9 cellular contexts compared by ENCODE assay signal in genomic region chr1:19483691-19484090, GRCh38. TPM values are rescaled to one million over a fixed set of nuclear protein-coding genes. Genes with fewer than 3 reads are reported as not detected.
DNase-seq lines count a peak whose midpoint lies in the region; ATAC-seq, FAIRE-seq and TF ChIP-seq lines count a peak whose summit lies in the region.
"Had no signal": no experiment of that assay in that cellular context is flagged by ENCODE, and none has a peak within 500 bp of the region (broad histone marks: within the 10 kb centered on the region; RNA-seq: fewer than 3 reads in every experiment).

No MANE protein-coding gene starts in this region.

- no peak for ATAC-seq in activated CD4-positive, alpha-beta T cell treated with anti-CD3 and anti-CD28 coated beads for 36 hours
- no peak for ATAC-seq in activated naive CD8-positive, alpha-beta T cell treated with anti-CD3 and anti-CD28 coated beads, Interleukin-2, amount 50 U/mL, for 24 hours
- ATAC-seq in HepG2 (no peak), HG02763 (IDR thresholded peaks at IDR 0.05; ENCODE audit: unreplicated experiment) (no peak), omental fat pad (ENCODE audit: low FRiP score) (no peak)

- no peaks in the 10 kb centered on the region for H3K9me3 ChIP-seq in HepG2 (ENCODE audit: low read length)
- no peaks in the 10 kb centered on the region for H3K9me3 ChIP-seq in testis

- peak overlapping the region; percentile 98 for H3K9ac ChIP-seq in HepG2 (ENCODE audit: insufficient read depth, low read depth, low read length)

- CTCF ChIA-PET in activated CD4-positive, alpha-beta T cell treated with anti-CD3 and anti-CD28 coated beads for 36 hours (lab: Charles Lee): interaction anchor here (0.6 to 1.5 kb wide), 5 partner anchors 23 to 178 kb away, joined by 3 to 6 read pairs (median 5); no protein-coding TSS in a partner anchor
- CTCF ChIA-PET in HepG2 (lab: Yijun Ruan, JAX; ENCODE audit: low intra/inter-chr PET ratio, low total read pairs): no interaction called here

- BruUV-seq in HepG2 (replicated peaks; lab: Mats Ljungman, UMichigan): no TSS peak

- no peak for TF ChIP-seq RAD21 in HepG2 (CRISPR knock-in tag; IDR thresholded peaks at IDR 0.05)

- no peak overlapping the region for H2AFZ ChIP-seq in HepG2 (ENCODE audit: low read length)

- TF ChIP-seq POLR2A in HepG2 (IDR thresholded peaks at IDR 0.05; ENCODE audit: insufficient read depth in 1 of 2, low read depth in 2 of 2, low read length in 2 of 2): no peak
- TF ChIP-seq POLR2A in testis (IDR thresholded peaks at IDR 0.05): no peak

- H3K36me3 ChIP-seq in HepG2 (replicated peaks in 1 of 2; ENCODE audit: control insufficient read depth in 1 of 2, insufficient read depth in 2 of 2, low read length in 2 of 2) (peaks cover 4 to 21% of the 10 kb centered on the region in 2 experiments; a peak in 4 of 5 replicates), testis (ENCODE audit: low read depth, missing control alignments) (no peaks in the 10 kb centered on the region)

- H3K27me3 Mint-ChIP-seq in activated CD4-positive, alpha-beta T cell treated with anti-CD3 and anti-CD28 coated beads for 36 hours: no peaks in the 10 kb centered on the region
- no peaks in the 10 kb centered on the region for H3K27me3 Mint-ChIP-seq in activated naive CD8-positive, alpha-beta T cell treated with anti-CD3 and anti-CD28 coated beads, Interleukin-2, amount 50 U/mL, for 24 hours

- peaks cover 75% of the 10 kb centered on the region for H3K4me1 Mint-ChIP-seq in activated CD4-positive, alpha-beta T cell treated with anti-CD3 and anti-CD28 coated beads for 36 hours
- H3K4me1 Mint-ChIP-seq in activated naive CD8-positive, alpha-beta T cell treated with anti-CD3 and anti-CD28 coated beads, Interleukin-2, amount 50 U/mL, for 24 hours: peaks cover 82% of the 10 kb centered on the region

- peak overlapping the region; percentile 84 to 100 (median 99) for H3K4me3 ChIP-seq in HepG2 (replicated peaks in 1 of 3; ENCODE audit: insufficient read depth in 1 of 3, low read depth in 2 of 3, low read length in 3 of 3)
- peak overlapping the region in 1 of 2 donors; percentile 100 for H3K4me3 ChIP-seq in testis

- H3K4me3 Mint-ChIP-seq in activated CD4-positive, alpha-beta T cell treated with anti-CD3 and anti-CD28 coated beads for 36 hours: peak overlapping the region; percentile 96
- H3K4me3 Mint-ChIP-seq in activated naive CD8-positive, alpha-beta T cell treated with anti-CD3 and anti-CD28 coated beads, Interleukin-2, amount 50 U/mL, for 24 hours: peak overlapping the region; percentile 93

- TF ChIP-seq EP300 in HepG2 (IDR thresholded peaks at IDR 0.05; ENCODE audit: low read depth in 2 of 2, low read length in 2 of 2) (no peak), HepG2 (CRISPR knock-in tag; IDR thresholded peaks at IDR 0.05; ENCODE audit: borderline replicate concordance) (no peak)

- WGBS in HepG2 (ENCODE audit: low lambda C conversion rate): 39% methylated on average over 3 of the region's 3 CpGs
- WGBS in testis, 2 donors: 32 to 43% methylated on average over 3 of the region's 3 CpGs

- peak overlapping the region; percentile 91 for H3K27ac Mint-ChIP-seq in activated CD4-positive, alpha-beta T cell treated with anti-CD3 and anti-CD28 coated beads for 36 hours
- H3K27ac Mint-ChIP-seq in activated naive CD8-positive, alpha-beta T cell treated with anti-CD3 and anti-CD28 coated beads, Interleukin-2, amount 50 U/mL, for 24 hours: peak overlapping the region; percentile 85

- TF ChIP-seq CTCF in HepG2 (CRISPR knock-in tag; IDR thresholded peaks at IDR 0.05) (no peak), testis (IDR thresholded peaks at IDR 0.05) (no peak), omental fat pad (IDR thresholded peaks at IDR 0.05) (no peak)

- H3K27ac ChIP-seq in HepG2 (ENCODE audit: extremely low read length, insufficient read depth, low read length) (peak overlapping the region; percentile 93), testis (peak overlapping the region; percentile 99)

- H3K4me1 ChIP-seq in HepG2 (ENCODE audit: insufficient read depth, low read length) (peaks cover 65% of the 10 kb centered on the region), testis (peaks cover 47% of the 10 kb centered on the region)

- intact Hi-C loops in activated CD4-positive, alpha-beta T cell treated with anti-CD3 and anti-CD28 coated beads for 36 hours (cut with DNase I, micrococcal nuclease): loop anchor here (2.0 to 5.0 kb wide), 4 partner anchors 15 to 161 kb away; partner anchors contain the start of gene NBL1 (in 1 of the 2)
- intact Hi-C loops in HepG2 (cut with micrococcal nuclease; ENCODE audit: unreplicated experiment): loop anchor here (1.0 to 2.0 kb wide), 2 partner anchors 75 to 113 kb away; a partner anchor contains a TSS
- intact Hi-C loops in testis (cut with DNase I; ENCODE audit: low total_unique reads): loop anchor here (10.0 kb wide), 2 partner anchors 89 to 161 kb away; partner anchors contain the start of gene NBL1

- no peaks in the 10 kb centered on the region; a peak in 1 of 5 replicates for H3K27me3 ChIP-seq in HepG2 (ENCODE audit: control insufficient read depth in 1 of 2, insufficient read depth in 2 of 2, low read length in 2 of 2)
- no peaks in the 10 kb centered on the region for H3K27me3 ChIP-seq in testis

- peaks cover 32% of the 10 kb centered on the region for H3K36me3 Mint-ChIP-seq in activated CD4-positive, alpha-beta T cell treated with anti-CD3 and anti-CD28 coated beads for 36 hours (ENCODE audit: low read depth)
- peaks cover 21% of the 10 kb centered on the region for H3K36me3 Mint-ChIP-seq in activated naive CD8-positive, alpha-beta T cell treated with anti-CD3 and anti-CD28 coated beads, Interleukin-2, amount 50 U/mL, for 24 hours (ENCODE audit: low read depth)

- peaks cover 64% of the 10 kb centered on the region for H3K79me2 ChIP-seq in HepG2 (ENCODE audit: insufficient read depth, low read length)

- FAIRE-seq in HepG2 (lab: Jason Lieb, UNC): peak; percentile 52

- in situ Hi-C loops in HepG2 (cut with HindIII; ENCODE audit: extremely low pct_ligation_motif_present, low pct_unique_long_range_greater_than_20kb): loop anchor here (5.0 kb wide), 1 partner anchor 164 kb away; no protein-coding TSS in a partner anchor

- H3K4me2 ChIP-seq in HepG2 (ENCODE audit: low read depth, low read length): peak overlapping the region; percentile 89

- no peaks in the 10 kb centered on the region for H3K9me3 Mint-ChIP-seq in activated CD4-positive, alpha-beta T cell treated with anti-CD3 and anti-CD28 coated beads for 36 hours (ENCODE audit: low read depth)
- H3K9me3 Mint-ChIP-seq in activated naive CD8-positive, alpha-beta T cell treated with anti-CD3 and anti-CD28 coated beads, Interleukin-2, amount 50 U/mL, for 24 hours: no peaks in the 10 kb centered on the region

- POLR2A ChIA-PET in activated CD4-positive, alpha-beta T cell treated with anti-CD3 and anti-CD28 coated beads for 36 hours (lab: Charles Lee): interaction anchor here (0.5 to 0.6 kb wide), 2 partner anchors 134 to 172 kb away, joined by 3 to 4 read pairs; no protein-coding TSS in a partner anchor
- POLR2A ChIA-PET in HepG2 (lab: Yijun Ruan, JAX): interaction anchor here (1.1 kb wide), 1 partner anchor 11 kb away, joined by 3 read pairs; no protein-coding TSS in a partner anchor

- DNase-seq in activated CD4-positive, alpha-beta T cell treated with anti-CD3 and anti-CD28 coated beads for 36 hours: no peak
- no peak for DNase-seq in activated CD4-positive, alpha-beta T cell treated with anti-CD3 and anti-CD28 coated beads for 4 hours
- no peak for DNase-seq in activated naive CD8-positive, alpha-beta T cell treated with anti-CD3 and anti-CD28 coated beads, Interleukin-2, amount 50 U/mL, for 24 hours
- no peak for DNase-seq in HepG2 (ENCODE audit: low spot score)
- DNase-seq in testis: no peak
- no peak for DNase-seq in effector CD8-positive, alpha-beta T cell (lab: John Stamatoyannopoulos, UW)
- no peak for DNase-seq in omental fat pad (ENCODE audit: low spot score)
- DNase-seq: ACHN had no signal

- peaks cover 45% of the 10 kb centered on the region for H4K20me1 ChIP-seq in HepG2 (ENCODE audit: insufficient read depth, low read length)

TF ChIP-seq in HepG2, 621 proteins besides CTCF, POLR2A, EP300 and RAD21 (continues in another document):
- TF ChIP-seq HNF4A (CRISPR knock-in tag; IDR thresholded peaks at IDR 0.05): peak; percentile 49

RNA-seq across cellular contexts. Expression of gene CAPZB, which starts 1.6 kb away (rescaled TPM):
- total RNA-seq in activated CD4-positive, alpha-beta T cell treated with anti-CD3 and anti-CD28 coated beads for 36 hours: 100 to 1,000 TPM; 320 to 346 TPM
- total RNA-seq in HepG2 (2016; rRNA removed; fragmentation: Illumina TruSeq; extraction: Trizol) (58.9 and 84.1 TPM in 2 replicates), testis (100 to 1,000 TPM; 147 to 207 TPM), omental fat pad (100 to 1,000 TPM in 3 of 4 donors, 10 to 100 TPM in 1; 98.0 to 130 (median 120) TPM)
- total RNA-seq in HepG2 (2016; cell fraction: cytosol; rRNA removed; fragmentation: Illumina TruSeq; extraction: Trizol; ENCODE audit: low read depth): 24.5 and 25.6 TPM in 2 replicates
- total RNA-seq in HepG2 (2016; cell fraction: insoluble cytoplasmic fraction; rRNA removed; fragmentation: Illumina TruSeq; extraction: Trizol): 61.9 and 68.4 TPM in 2 replicates
- 41.5 and 44.2 TPM in 2 replicates for total RNA-seq in HepG2 (2016; cell fraction: membrane; rRNA removed; fragmentation: Illumina TruSeq; extraction: Trizol)
- 33.6 and 37.1 TPM in 2 replicates for total RNA-seq in HepG2 (2016; cell fraction: nucleus; rRNA removed; fragmentation: Illumina TruSeq; extraction: Trizol)
- polyA plus RNA-seq in HepG2 (2011; rRNA removed) (68.8 and 76.9 TPM in 2 replicates), testis (ENCODE audit: insufficient read depth, low read depth, low replicate concordance) (502 TPM)
- polyA plus RNA-seq in HepG2 (2011; cell fraction: cytosol; rRNA removed): 107 and 113 TPM in 2 replicates
- polyA plus RNA-seq in HepG2 (2011; cell fraction: nucleus; rRNA removed): 34.6 and 35.9 TPM in 2 replicates
- 142 and 153 TPM in 2 replicates for polyA plus RNA-seq in HepG2 (2012)
- 87.3 and 97.7 TPM in 2 replicates for polyA plus RNA-seq in HepG2 (2016; cell fraction: cytosol; fragmentation: Illumina TruSeq; extraction: Trizol; ENCODE audit: low read depth)
- polyA plus RNA-seq in HepG2 (2016; cell fraction: insoluble cytoplasmic fraction; fragmentation: Illumina TruSeq; extraction: Trizol; ENCODE audit: low read depth): 211 and 248 TPM in 2 replicates
- polyA plus RNA-seq in HepG2 (2016; cell fraction: membrane; fragmentation: Illumina TruSeq; extraction: Trizol; ENCODE audit: low read depth): 103 and 116 TPM in 2 replicates
- 131 and 139 TPM in 2 replicates for polyA plus RNA-seq in HepG2 (2016; cell fraction: nucleus; fragmentation: Illumina TruSeq; extraction: Trizol; ENCODE audit: insufficient read depth, low read depth)
- polyA minus RNA-seq in HepG2 (2011; rRNA and poly(A)+ RNA removed; ENCODE audit: low replicate concordance): 37.1 and 54.9 TPM in 2 replicates
- 49.6 and 56.8 TPM in 2 replicates for polyA minus RNA-seq in HepG2 (2011; cell fraction: cytosol; rRNA and poly(A)+ RNA removed)
- 19.3 and 21.5 TPM in 2 replicates for polyA minus RNA-seq in HepG2 (2011; cell fraction: nucleus; rRNA and poly(A)+ RNA removed)
